ENCODE assay signal across 8 cellular contexts in the genomic region with DNA sequence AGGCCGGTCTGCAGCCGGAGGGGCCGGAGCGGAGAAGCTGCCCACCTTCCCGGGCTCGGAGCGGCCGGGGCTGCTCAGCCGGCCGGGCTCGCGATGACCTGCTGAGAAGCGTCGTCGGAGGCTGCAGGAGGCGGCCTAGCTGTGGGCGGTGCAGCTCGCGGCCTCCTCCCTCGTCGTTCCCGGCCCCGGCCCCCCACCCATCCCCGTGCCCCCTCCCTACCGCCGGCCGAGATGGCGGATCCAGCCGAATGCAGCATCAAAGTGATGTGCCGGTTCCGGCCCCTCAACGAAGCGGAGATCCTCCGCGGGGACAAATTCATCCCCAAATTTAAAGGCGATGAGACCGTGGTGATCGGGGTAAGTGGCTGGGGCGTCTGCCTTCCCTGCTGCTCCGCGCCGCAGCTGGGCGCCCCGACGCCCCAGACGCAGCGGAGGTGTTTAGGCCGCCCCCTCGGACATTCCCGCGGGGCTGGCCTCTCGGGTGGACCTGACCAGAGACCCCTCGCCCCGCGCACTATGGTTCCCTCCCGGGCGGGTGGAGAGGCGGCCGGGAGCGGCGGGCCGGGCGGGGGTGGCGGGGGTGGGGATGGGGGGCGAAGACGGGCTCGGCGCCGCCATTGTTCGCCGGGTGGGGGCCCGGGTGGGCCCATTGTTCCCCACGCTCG. TPM values are rescaled to one million over a fixed set of nuclear protein-coding genes. Genes with fewer than 3 reads are reported as not detected.
DNase-seq lines count a peak whose midpoint lies in the region; ATAC-seq, FAIRE-seq and TF ChIP-seq lines count a peak whose summit lies in the region.

No MANE protein-coding gene starts in this region.

- peaks cover 0 to 3% (median 0%) of the 10 kb centered on the region in 11 donors for H3K9me3 Mint-ChIP-seq in naive thymus-derived CD4-positive, alpha-beta T cell

- H3K4me1 ChIP-seq in naive thymus-derived CD4-positive, alpha-beta T cell (ENCODE audit: control insufficient read depth in 2 of 2, insufficient read depth in 2 of 2, low read length in 2 of 2) = peaks cover 5 to 6% of the 10 kb centered on the region in 2 donors
- peaks cover 0 to 5% of the 10 kb centered on the region in 2 donors for H3K4me1 ChIP-seq in kidney (ENCODE audit: control insufficient read depth in 1 of 2, insufficient read depth in 1 of 2, low read depth in 1 of 2, low read length in 2 of 2)

- peaks cover 0 to 17% (median 12%) of the 10 kb centered on the region in 7 donors for H3K4me1 Mint-ChIP-seq in naive thymus-derived CD4-positive, alpha-beta T cell

- FAIRE-seq in kidney (lab: Jason Lieb, UNC) = no peak

- ATAC-seq in GM21447 (IDR thresholded peaks at IDR 0.05; ENCODE audit: unreplicated experiment) (peak; percentile 17), HG03571 (IDR thresholded peaks at IDR 0.05; ENCODE audit: unreplicated experiment) (peak; percentile 33), left lobe of liver (no peak)
- ATAC-seq in naive thymus-derived CD4-positive, alpha-beta T cell = peak; percentile 16

- peaks cover 0 to 9% (median 0%) of the 10 kb centered on the region in 5 donors for H3K36me3 Mint-ChIP-seq in naive thymus-derived CD4-positive, alpha-beta T cell

- CTCF ChIA-PET in naive thymus-derived CD4-positive, alpha-beta T cell (lab: Charles Lee) = no interaction called here

- H3K27me3 Mint-ChIP-seq in naive thymus-derived CD4-positive, alpha-beta T cell = peaks cover 2 to 31% (median 24%) of the 10 kb centered on the region in 5 donors

- peak; percentile 59 to 70 for DNase-seq in NCI-H2081 (lab: John Stamatoyannopoulos, UW)
- no peak for DNase-seq in NCI-H2081 treated with DMSO at 0.1 percent for 48 hours (lab: John Stamatoyannopoulos, UW)
- no peak for DNase-seq in astrocyte of the spinal cord (ENCODE audit: low read depth, low spot score)
- DNase-seq in naive thymus-derived CD4-positive, alpha-beta T cell = peak in 3 of 9 donors; percentile 6 to 37 (median 16)
- DNase-seq in kidney = no peak
- no peak for DNase-seq in left lobe of liver (ENCODE audit: low spot score)

- H3K36me3 ChIP-seq in naive thymus-derived CD4-positive, alpha-beta T cell (ENCODE audit: control insufficient read depth in 2 of 3, insufficient read depth in 3 of 3, low read length in 3 of 3) = no peaks in the 10 kb centered on the region
- H3K36me3 ChIP-seq in kidney (ENCODE audit: control insufficient read depth in 1 of 2, insufficient read depth in 2 of 2, low read length in 2 of 2) = no peaks in the 10 kb centered on the region

- no peaks in the 10 kb centered on the region for H3K27me3 ChIP-seq in naive thymus-derived CD4-positive, alpha-beta T cell (ENCODE audit: control insufficient read depth in 2 of 2, insufficient read depth in 2 of 2, low read length in 2 of 2)

- POLR2A ChIA-PET in naive thymus-derived CD4-positive, alpha-beta T cell (lab: Charles Lee) = interaction anchor here (1.1 to 1.5 kb wide), 2 partner anchors 230 to 853 kb away, joined by 3 to 6 read pairs; no protein-coding TSS in a partner anchor

- TF ChIP-seq CTCF in astrocyte of the spinal cord (IDR thresholded peaks at IDR 0.05; ENCODE audit: low read depth, low read length) (no peak), kidney (IDR thresholded peaks at IDR 0.05; ENCODE audit: borderline replicate concordance, extremely low read depth, insufficient read depth) (no peak)

- H3K27ac Mint-ChIP-seq in naive thymus-derived CD4-positive, alpha-beta T cell = peak overlapping the region in 1 of 9 donors; percentile 49

- in situ Hi-C loops in astrocyte of the spinal cord (cut with HindIII; ENCODE audit: low sequenced_read_pairs) = no loop called here

- no peak overlapping the region for H3K27ac ChIP-seq in naive thymus-derived CD4-positive, alpha-beta T cell (ENCODE audit: low read depth, low read length)
- no peak overlapping the region for H3K27ac ChIP-seq in kidney (ENCODE audit: low read depth in 2 of 2, low read length in 2 of 2)

- H3K4me3 Mint-ChIP-seq in naive thymus-derived CD4-positive, alpha-beta T cell = peak overlapping the region; percentile 45 to 89 (median 82)

- H3K9me3 ChIP-seq in naive thymus-derived CD4-positive, alpha-beta T cell (ENCODE audit: control insufficient read depth in 2 of 3, low read length in 3 of 3) = peaks cover 0 to 4% (median 0%) of the 10 kb centered on the region in 3 experiments
- peaks cover 3 to 4% of the 10 kb centered on the region in 2 donors for H3K9me3 ChIP-seq in kidney (ENCODE audit: control insufficient read depth in 1 of 2, low read length in 2 of 2)

- intact Hi-C loops in naive thymus-derived CD4-positive, alpha-beta T cell (cut with micrococcal nuclease) = loop anchor here (1.0 to 10.0 kb wide), 17 partner anchors 12 to 1211 kb away; a partner anchor contains a TSS
- intact Hi-C loops in kidney (cut with DNase I) = no loop called here

- H3K4me3 ChIP-seq in astrocyte of the spinal cord (ENCODE audit: low read depth, low read length) (peak overlapping the region; percentile 12), kidney (ENCODE audit: low read length in 2 of 2) (no peak overlapping the region)
- no peak overlapping the region for H3K4me3 ChIP-seq in naive thymus-derived CD4-positive, alpha-beta T cell (ENCODE audit: low read length)

- no peak overlapping the region for H3K9ac ChIP-seq in kidney (ENCODE audit: low read length in 2 of 2)

RNA-seq across cellular contexts. Expression of a gene that starts 0.5 kb away (rescaled TPM):
- 10 to 100 TPM in 1 of 5 experiments, 1 to 10 TPM in 4; 3.6 to 14.3 (median 6.8) TPM for total RNA-seq in naive thymus-derived CD4-positive, alpha-beta T cell
- polyA plus RNA-seq in naive thymus-derived CD4-positive, alpha-beta T cell = under 1 TPM; 0.58 to 0.92 TPM
- total RNA-seq in kidney (3.6 TPM), left lobe of liver (0.33 TPM)
- polyA plus RNA-seq in kidney (ENCODE audit: insufficient read depth, low read depth, low replicate concordance) = 1.0 TPM

Comparison
In these comparisons a context has a peak if more than half of its experiments do, and no peak if none do; other contexts are left out.
1. DNase-seq: peak in NCI-H2081 (2 of 2); none in NCI-H2081 treated with DMSO at 0.1 percent for 48 hours (single experiment), astrocyte of the spinal cord (single experiment), kidney (single experiment) and left lobe of liver (single experiment).